1 cellular context compared by ENCODE assay signal in the genomic region with DNA sequence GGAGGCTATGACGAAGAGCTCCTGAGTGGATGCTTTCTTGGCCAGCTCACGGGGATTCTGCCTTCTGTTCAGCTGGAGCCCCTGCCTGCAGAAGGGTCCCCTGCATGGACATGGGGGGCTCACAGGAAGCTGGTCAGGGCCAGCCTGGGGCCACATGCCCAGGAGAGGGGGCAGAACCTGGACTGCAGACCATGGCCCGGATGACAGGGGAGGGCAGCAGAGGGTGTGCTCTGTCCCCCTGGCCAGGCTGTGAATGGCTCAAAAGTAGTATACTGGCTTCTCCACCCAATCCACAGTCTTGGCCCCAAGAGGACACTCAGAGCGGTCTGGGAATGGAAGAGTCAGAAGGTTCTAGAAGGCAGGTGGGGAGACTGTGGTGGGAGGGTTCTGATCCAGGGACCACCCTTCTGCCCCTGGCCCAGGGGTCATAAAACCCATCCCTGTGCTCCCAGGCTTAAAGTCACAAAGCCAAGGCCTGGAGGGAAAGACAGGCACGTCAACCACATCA.
TF ChIP-seq lines count a peak whose summit lies in the region.

No MANE protein-coding gene starts in this region.

TF ChIP-seq in IMR-90, 13 proteins besides CTCF, POLR2A, EP300 and RAD21 (continued from another document):
- TF ChIP-seq NFE2L2 (IDR thresholded peaks at IDR 0.05; ENCODE audit: low read depth, low read length) = no peak
- TF ChIP-seq, protein P1, sequence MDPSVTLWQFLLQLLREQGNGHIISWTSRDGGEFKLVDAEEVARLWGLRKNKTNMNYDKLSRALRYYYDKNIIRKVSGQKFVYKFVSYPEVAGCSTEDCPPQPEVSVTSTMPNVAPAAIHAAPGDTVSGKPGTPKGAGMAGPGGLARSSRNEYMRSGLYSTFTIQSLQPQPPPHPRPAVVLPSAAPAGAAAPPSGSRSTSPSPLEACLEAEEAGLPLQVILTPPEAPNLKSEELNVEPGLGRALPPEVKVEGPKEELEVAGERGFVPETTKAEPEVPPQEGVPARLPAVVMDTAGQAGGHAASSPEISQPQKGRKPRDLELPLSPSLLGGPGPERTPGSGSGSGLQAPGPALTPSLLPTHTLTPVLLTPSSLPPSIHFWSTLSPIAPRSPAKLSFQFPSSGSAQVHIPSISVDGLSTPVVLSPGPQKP (IDR thresholded peaks at IDR 0.05; ENCODE audit: borderline replicate concordance, low read depth, low read length) = no peak
- TF ChIP-seq RCOR1 (IDR thresholded peaks at IDR 0.05; ENCODE audit: insufficient replicate concordance, low read length) = no peak
- no peak for TF ChIP-seq MAFK (IDR thresholded peaks at IDR 0.05; ENCODE audit: low read depth, low read length)
